Comparison of ENCODE assay signal across 8 cellular contexts in genomic region chr10:62818426-62819011, GRCh38. TPM values are rescaled to one million over a fixed set of nuclear protein-coding genes. Genes with fewer than 3 reads are reported as not detected.
DNase-seq lines count a peak whose midpoint lies in the region; TF ChIP-seq lines count a peak whose summit lies in the region.

No MANE protein-coding gene starts in this region.

- peaks cover 56 to 76% (median 57%) of the 10 kb centered on the region in 3 donors for H3K27me3 Mint-ChIP-seq in CD14-positive monocyte (ENCODE audit: low read depth in 3 of 3)
- H3K27me3 Mint-ChIP-seq in activated naive CD4-positive, alpha-beta T cell treated with anti-CD3 and anti-CD28 coated beads, Interleukin-2, amount 10 ng/mL, durations not matched to agents 7 days and 5 days = peaks cover 80% of the 10 kb centered on the region

- peak overlapping the region; percentile 3; the same call in 1 of the 2 replicates for H3K4me3 ChIP-seq in MG63
- H3K4me3 ChIP-seq in iPS-15b (ENCODE audit: low read depth, low read length) = peak overlapping the region; percentile 43

- H3K4me1 ChIP-seq in iPS-15b (ENCODE audit: control insufficient read depth, insufficient read depth, low read length) = no peaks in the 10 kb centered on the region

- H3K4me3 Mint-ChIP-seq in CD14-positive monocyte = peak overlapping the region; percentile 98 to 99
- peak overlapping the region; percentile 88 for H3K4me3 Mint-ChIP-seq in activated naive CD4-positive, alpha-beta T cell treated with anti-CD3 and anti-CD28 coated beads, Interleukin-2, amount 10 ng/mL, durations not matched to agents 7 days and 5 days

- peaks cover 15 to 22% of the 10 kb centered on the region in 2 donors for H3K36me3 Mint-ChIP-seq in CD14-positive monocyte
- no peaks in the 10 kb centered on the region for H3K36me3 Mint-ChIP-seq in activated naive CD4-positive, alpha-beta T cell treated with anti-CD3 and anti-CD28 coated beads, Interleukin-2, amount 10 ng/mL, durations not matched to agents 7 days and 5 days

- DNase-seq in CD14-positive monocyte (ENCODE audit: low spot score) (peak; percentile 57), MG63 (no peak), GM19238 (ENCODE audit: insufficient read length, low spot score) (no peak), NCI-H2171 (lab: John Stamatoyannopoulos, UW) (no peak), NCI-H2107 (lab: John Stamatoyannopoulos, UW) (no peak)
- DNase-seq in activated naive CD4-positive, alpha-beta T cell treated with anti-CD3 and anti-CD28 coated beads, Interleukin-2, amount 10 ng/mL, durations not matched to agents 7 days and 5 days = peak; percentile 47
- DNase-seq in stimulated activated CD4-positive, alpha-beta T cell treated with anti-CD3 and anti-CD28 coated beads, Interleukin-15, amount 100 ng/mL, for 1 hour (ENCODE audit: low read depth in 1 of 2, low spot score in 1 of 2) = peak; percentile 18 to 64

- H3K36me3 ChIP-seq in MG63 (no peaks in the 10 kb centered on the region), iPS-15b (ENCODE audit: control insufficient read depth, insufficient read depth, low read length) (no peaks in the 10 kb centered on the region)

- CTCF ChIA-PET in activated naive CD4-positive, alpha-beta T cell treated with anti-CD3 and anti-CD28 coated beads, Interleukin-2, amount 10 ng/mL, durations not matched to agents 7 days and 5 days (lab: Charles Lee) = interaction anchor here (0.9 to 4.7 kb wide), 21 partner anchors 9 to 902 kb away, joined by 3 to 88 read pairs (median 4); partner anchors contain the start of gene ADO

- no peak overlapping the region for H3K9ac ChIP-seq in iPS-15b (ENCODE audit: low read depth, low read length)

- H3K9me3 Mint-ChIP-seq in CD14-positive monocyte = peaks cover 0 to 30% (median 23%) of the 10 kb centered on the region in 7 donors
- H3K9me3 Mint-ChIP-seq in activated naive CD4-positive, alpha-beta T cell treated with anti-CD3 and anti-CD28 coated beads, Interleukin-2, amount 10 ng/mL, durations not matched to agents 7 days and 5 days = no peaks in the 10 kb centered on the region

- H3K27ac Mint-ChIP-seq in CD14-positive monocyte = peak overlapping the region in 2 of 7 donors; percentile 58 to 94
- H3K27ac Mint-ChIP-seq in activated naive CD4-positive, alpha-beta T cell treated with anti-CD3 and anti-CD28 coated beads, Interleukin-2, amount 10 ng/mL, durations not matched to agents 7 days and 5 days = peak overlapping the region; percentile 76

- H3K9me3 ChIP-seq in MG63 = no peaks in the 10 kb centered on the region
- no peaks in the 10 kb centered on the region for H3K9me3 ChIP-seq in iPS-15b (ENCODE audit: control insufficient read depth, insufficient read depth, low read length)

- TF ChIP-seq CTCF in CD14-positive monocyte (IDR thresholded peaks at IDR 0.05) = no peak

- peaks cover 17% of the 10 kb centered on the region for H3K27me3 ChIP-seq in MG63
- H3K27me3 ChIP-seq in iPS-15b (ENCODE audit: control insufficient read depth, insufficient read depth, low read length) = peaks cover 61% of the 10 kb centered on the region

- intact Hi-C loops in CD14-positive monocyte (cut with micrococcal nuclease) = loop anchor here (5.0 to 10.0 kb wide), 5 partner anchors 206 to 386 kb away; partner anchors contain the start of gene NRBF2 (in 1 of the 2)

- H3K4me1 Mint-ChIP-seq in CD14-positive monocyte = peaks cover 36% of the 10 kb centered on the region
- peaks cover 35% of the 10 kb centered on the region for H3K4me1 Mint-ChIP-seq in activated naive CD4-positive, alpha-beta T cell treated with anti-CD3 and anti-CD28 coated beads, Interleukin-2, amount 10 ng/mL, durations not matched to agents 7 days and 5 days

RNA-seq across cellular contexts. Expression of gene EGR2, which starts 2.4 kb away (rescaled TPM):
- 10 to 100 TPM; 10.3 to 54.9 TPM for polyA plus RNA-seq in CD14-positive monocyte
- 0.56 TPM in 1 of 2 replicates, not detected in the other for total RNA-seq in MG63 (2014; rRNA removed; shearing (Covaris generic); ENCODE audit: low replicate concordance)

RNA-seq across cellular contexts. Expression of gene ADO, which starts 14.0 kb away (rescaled TPM):
- polyA plus RNA-seq in CD14-positive monocyte = 1 to 10 TPM; 6.2 to 7.0 TPM
- 20.2 and 20.8 TPM in 2 replicates for total RNA-seq in MG63 (2014; rRNA removed; shearing (Covaris generic); ENCODE audit: low replicate concordance)

Comparison
In these comparisons a context has a peak if more than half of its experiments do, and no peak if none do; other contexts are left out.
1. DNase-seq: peak in CD14-positive monocyte (single experiment), activated naive CD4-positive, alpha-beta T cell treated with anti-CD3 and anti-CD28 coated beads, Interleukin-2, amount 10 ng/mL, durations not matched to agents 7 days and 5 days (single experiment) and stimulated activated CD4-positive, alpha-beta T cell treated with anti-CD3 and anti-CD28 coated beads, Interleukin-15, amount 100 ng/mL, for 1 hour (2 of 2); none in MG63 (single experiment), GM19238 (single experiment), NCI-H2171 (single experiment) and NCI-H2107 (single experiment).